In genomic region chr11:128732471-128733277, GRCh38 we compare ENCODE assay signal across 13 cellular contexts. TPM values are rescaled to one million over a fixed set of nuclear protein-coding genes. Genes with fewer than 3 reads are reported as not detected.
DNase-seq lines count a peak whose midpoint lies in the region; ATAC-seq lines count a peak whose summit lies in the region.
"Had no signal": no experiment of that assay in that cellular context is flagged by ENCODE, and none has a peak within 500 bp of the region (broad histone marks: within the 10 kb centered on the region; RNA-seq: fewer than 3 reads in every experiment).

No MANE protein-coding gene starts in this region.

- no peak overlapping the region for H3K14ac ChIP-seq in neuronal stem cell (ENCODE audit: low read length)

- no CpG with 5 or more reads among the region's 8 CpGs for WGBS in neuronal stem cell (ENCODE audit: extremely low coverage in 2 of 2, insufficient read length in 2 of 2, insufficient replicate concordance in 1 of 2), 2 donors

- H3K27ac ChIP-seq in BLaER1 treated with 17β-estradiol and CSF1 and Interleukin-3, amounts not matched to agents 10 nM and 100 nM: peak overlapping the region; percentile 1 to 96 (median 71); a peak in 18 of 22 replicates
- H3K27ac ChIP-seq in neuronal stem cell (replicated peaks; ENCODE audit: low read length): no peak overlapping the region
- H3K27ac ChIP-seq: hepatocyte, parathyroid adenoma, VCaP had no signal

- no peaks in the 10 kb centered on the region for H3K27me3 ChIP-seq in BLaER1 treated with 17β-estradiol and CSF1 and Interleukin-3, amounts not matched to agents 10 nM and 100 nM
- no peaks in the 10 kb centered on the region for H3K27me3 ChIP-seq in neuronal stem cell (ENCODE audit: control insufficient read depth in 3 of 3, insufficient read depth in 3 of 3, low read depth in 1 of 3, low read length in 3 of 3)
- H3K27me3 ChIP-seq: BE2C had no signal

- ATAC-seq in GM19043 (IDR thresholded peaks at IDR 0.05; ENCODE audit: low read depth, unreplicated experiment) (peak; percentile 29), HG03045 (IDR thresholded peaks at IDR 0.05; ENCODE audit: unreplicated experiment) (peak; percentile 26), GM21528 (IDR thresholded peaks at IDR 0.05; ENCODE audit: low FRiP score, unreplicated experiment) (no peak)
- ATAC-seq in activated CD8-positive, alpha-beta T cell treated with anti-CD3 and anti-CD28 coated beads, Interleukin-2, amount 10 ng/mL, durations not matched to agents 7 days and 5 days: no peak

- peaks cover 98 to 100% (median 99%) of the 10 kb centered on the region in 10 experiments for H3K4me1 ChIP-seq in BLaER1 treated with 17β-estradiol and CSF1 and Interleukin-3, amounts not matched to agents 10 nM and 100 nM
- H3K4me1 ChIP-seq in neuronal stem cell (ENCODE audit: control insufficient read depth in 2 of 2, insufficient read depth in 1 of 2, low read depth in 1 of 2, low read length in 2 of 2): peaks cover 21 to 35% of the 10 kb centered on the region in 2 donors
- H3K4me1 ChIP-seq: BE2C had no signal

- H3K9ac ChIP-seq in BLaER1 treated with 17β-estradiol and CSF1 and Interleukin-3, amounts not matched to agents 10 nM and 100 nM: peak overlapping the region in 10 of 11 experiments; percentile 13 to 67 (median 56); a peak in 12 of 22 replicates
- H3K9ac ChIP-seq in neuronal stem cell (ENCODE audit: low read depth, low read length, poor library complexity): no peak overlapping the region
- H3K9ac ChIP-seq: parathyroid adenoma had no signal

- no peak for DNase-seq in activated CD8-positive, alpha-beta T cell treated with anti-CD3 and anti-CD28 coated beads, Interleukin-2, amount 10 ng/mL, durations not matched to agents 7 days and 5 days
- no peak for DNase-seq in globus pallidus (ENCODE audit: low spot score)
- no peak for DNase-seq in neuronal stem cell (ENCODE audit: low spot score)
- DNase-seq in mesenteric fat pad (ENCODE audit: low spot score): no peak
- DNase-seq: BE2C, NCI-H446 treated with DMSO at 0.1 percent for 48 hours had no signal

- no peak overlapping the region for H2BK12ac ChIP-seq in neuronal stem cell (ENCODE audit: low read length)

- H2AFZ ChIP-seq in neuronal stem cell (ENCODE audit: low read length): no peak overlapping the region
- H2AFZ ChIP-seq: hepatocyte, parathyroid adenoma had no signal

- H3K4ac ChIP-seq in neuronal stem cell (ENCODE audit: low read length): no peak overlapping the region

- H3K36me3 Mint-ChIP-seq in activated CD8-positive, alpha-beta T cell treated with anti-CD3 and anti-CD28 coated beads, Interleukin-2, amount 10 ng/mL, durations not matched to agents 7 days and 5 days (ENCODE audit: low read depth): peaks cover 63% of the 10 kb centered on the region

- H3K9me3 ChIP-seq in BLaER1 treated with 17β-estradiol and CSF1 and Interleukin-3, amounts not matched to agents 10 nM and 100 nM (replicated peaks in 1 of 11): no peaks in the 10 kb centered on the region
- peaks cover 0 to 2% of the 10 kb centered on the region in 2 donors for H3K9me3 ChIP-seq in neuronal stem cell (replicated peaks in 1 of 2; ENCODE audit: control insufficient read depth in 2 of 2, insufficient read depth in 1 of 2, low read depth in 1 of 2, low read length in 2 of 2)
- H3K9me3 ChIP-seq: BE2C had no signal

- POLR2A ChIA-PET in activated CD8-positive, alpha-beta T cell treated with anti-CD3 and anti-CD28 coated beads, Interleukin-2, amount 10 ng/mL, durations not matched to agents 7 days and 5 days (lab: Charles Lee): interaction anchor here (0.5 to 1.6 kb wide), 7 partner anchors 11 to 262 kb away, joined by 3 to 7 read pairs (median 3); no protein-coding TSS in a partner anchor

- H3K27me3 Mint-ChIP-seq in activated CD8-positive, alpha-beta T cell treated with anti-CD3 and anti-CD28 coated beads, Interleukin-2, amount 10 ng/mL, durations not matched to agents 7 days and 5 days (ENCODE audit: low read depth): no peaks in the 10 kb centered on the region

- no peak overlapping the region for H2BK15ac ChIP-seq in neuronal stem cell (ENCODE audit: low read length)

- no peak overlapping the region for H4K8ac ChIP-seq in neuronal stem cell (ENCODE audit: low read depth, low read length)

- H2AK5ac ChIP-seq in neuronal stem cell (ENCODE audit: low read depth, low read length): no peak overlapping the region

- H4K20me1 ChIP-seq in BLaER1 treated with 17β-estradiol and CSF1 and Interleukin-3, amounts not matched to agents 10 nM and 100 nM: peaks cover 77 to 100% (median 98%) of the 10 kb centered on the region in 11 experiments; a peak in 21 of 22 replicates

- peaks cover 99% of the 10 kb centered on the region for H3K4me1 Mint-ChIP-seq in activated CD8-positive, alpha-beta T cell treated with anti-CD3 and anti-CD28 coated beads, Interleukin-2, amount 10 ng/mL, durations not matched to agents 7 days and 5 days (ENCODE audit: low read depth)

- H3K9me3 Mint-ChIP-seq in activated CD8-positive, alpha-beta T cell treated with anti-CD3 and anti-CD28 coated beads, Interleukin-2, amount 10 ng/mL, durations not matched to agents 7 days and 5 days (ENCODE audit: insufficient read depth): no peaks in the 10 kb centered on the region

- H2BK5ac ChIP-seq in neuronal stem cell (ENCODE audit: low read length): no peak overlapping the region

- no peak overlapping the region for H4K91ac ChIP-seq in neuronal stem cell (ENCODE audit: low read depth, low read length, poor library complexity)

- H2BK120ac ChIP-seq in neuronal stem cell (ENCODE audit: low read depth, low read length): no peak overlapping the region

- H3K18ac ChIP-seq in neuronal stem cell (ENCODE audit: low read length): no peak overlapping the region

- H3K4me2 ChIP-seq in BLaER1 treated with 17β-estradiol and CSF1 and Interleukin-3, amounts not matched to agents 10 nM and 100 nM: peak overlapping the region; percentile 89 to 100 (median 98)
- no peak overlapping the region for H3K4me2 ChIP-seq in neuronal stem cell (ENCODE audit: insufficient read depth, low read length, poor library complexity, severe bottlenecking)
- H3K4me2 ChIP-seq: hepatocyte had no signal

- no peak overlapping the region for H3K4me3 Mint-ChIP-seq in activated CD8-positive, alpha-beta T cell treated with anti-CD3 and anti-CD28 coated beads, Interleukin-2, amount 10 ng/mL, durations not matched to agents 7 days and 5 days

- peaks cover 2% of the 10 kb centered on the region for H3K79me1 ChIP-seq in neuronal stem cell (ENCODE audit: low read depth, low read length)

- no peak overlapping the region for H3K4me3 ChIP-seq in BLaER1 treated with 17β-estradiol and CSF1 and Interleukin-3, amounts not matched to agents 10 nM and 100 nM
- no peak overlapping the region for H3K4me3 ChIP-seq in neuronal stem cell (ENCODE audit: low read length in 2 of 2)
- H3K4me3 ChIP-seq: hepatocyte had no signal

- no peak overlapping the region for H3K23ac ChIP-seq in neuronal stem cell (ENCODE audit: low read depth, low read length, poor library complexity)

- H3K27ac Mint-ChIP-seq in activated CD8-positive, alpha-beta T cell treated with anti-CD3 and anti-CD28 coated beads, Interleukin-2, amount 10 ng/mL, durations not matched to agents 7 days and 5 days: peak overlapping the region; percentile 68

- peaks cover 23 to 86% (median 73%) of the 10 kb centered on the region in 11 experiments for H3K36me3 ChIP-seq in BLaER1 treated with 17β-estradiol and CSF1 and Interleukin-3, amounts not matched to agents 10 nM and 100 nM
- H3K36me3 ChIP-seq in neuronal stem cell (replicated peaks in 1 of 2; ENCODE audit: control insufficient read depth in 2 of 2, insufficient read depth in 2 of 2, low read length in 2 of 2): no peaks in the 10 kb centered on the region
- H3K36me3 ChIP-seq: BE2C had no signal

- CTCF ChIA-PET in activated CD8-positive, alpha-beta T cell treated with anti-CD3 and anti-CD28 coated beads, Interleukin-2, amount 10 ng/mL, durations not matched to agents 7 days and 5 days (lab: Charles Lee): interaction anchor here (0.9 to 2.7 kb wide), 5 partner anchors 11 to 98 kb away, joined by 3 to 13 read pairs (median 8); no protein-coding TSS in a partner anchor

RNA-seq across cellular contexts. Expression of gene FLI1, which starts 38.8 kb away (rescaled TPM):
- total RNA-seq in activated CD8-positive, alpha-beta T cell treated with anti-CD3 and anti-CD28 coated beads, Interleukin-2, amount 10 ng/mL, durations not matched to agents 7 days and 5 days: 10 to 100 TPM; 83.4 to 93.4 TPM
- polyA plus RNA-seq in neuronal stem cell (2013, experiment 1 of 2): 0.06 TPM
- 0.03 TPM for polyA plus RNA-seq in neuronal stem cell (2013, experiment 2 of 2)
- total RNA-seq in mesenteric fat pad: 30.9 TPM

Comparison
In these comparisons a context has a peak if more than half of its experiments do, and no peak if none do; other contexts are left out.
1. ATAC-seq: peak in GM19043 (single experiment) and HG03045 (single experiment); none in activated CD8-positive, alpha-beta T cell treated with anti-CD3 and anti-CD28 coated beads, Interleukin-2, amount 10 ng/mL, durations not matched to agents 7 days and 5 days (single experiment) and GM21528 (single experiment).